23 cellular contexts compared by ENCODE assay signal in the genomic region with DNA sequence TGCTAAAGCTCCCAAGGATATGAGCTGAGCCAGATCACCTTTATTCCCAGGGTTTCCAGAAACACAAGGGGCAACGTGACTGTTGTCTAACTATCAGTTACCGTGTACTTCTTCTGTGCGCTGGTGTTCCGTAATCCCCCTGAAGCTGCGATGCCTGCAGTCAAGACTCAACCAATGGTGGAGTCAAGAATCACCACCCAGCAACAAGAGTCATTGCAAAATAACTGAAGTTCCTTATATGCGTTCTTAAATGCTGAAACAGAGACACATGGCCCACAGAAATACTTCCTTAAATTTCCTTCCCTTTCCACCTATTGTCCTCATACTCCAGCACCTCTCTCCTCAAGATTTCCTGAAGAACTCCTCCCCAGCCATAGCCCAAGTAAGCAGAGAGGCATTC.
DNase-seq lines count a peak whose midpoint lies in the region; ATAC-seq and TF ChIP-seq lines count a peak whose summit lies in the region.
"Had no signal": no experiment of that assay in that cellular context is flagged by ENCODE, and none has a peak within 500 bp of the region (broad histone marks: within the 10 kb centered on the region; RNA-seq: fewer than 3 reads in every experiment).

No MANE protein-coding gene starts in this region.

- intact Hi-C loops in upper lobe of right lung (cut with DNase I) (no loop called here), dorsolateral prefrontal cortex (cut with DNase I) (loop anchor here in 1 of 2 donors (10.0 kb wide), 1 partner anchor 72 kb away; no protein-coding TSS in a partner anchor)

- no peaks in the 10 kb centered on the region for H3K27me3 ChIP-seq in upper lobe of right lung
- H3K27me3 ChIP-seq in dorsolateral prefrontal cortex = no peaks in the 10 kb centered on the region
- H3K27me3 ChIP-seq: ascending aorta, right lobe of liver, tibial artery had no signal

- no peak overlapping the region for H3K4me3 Mint-ChIP-seq in activated naive CD8-positive, alpha-beta T cell treated with anti-CD3 and anti-CD28 coated beads, Interleukin-2, amount 50 U/mL, for 24 hours
- no peak overlapping the region for H3K4me3 Mint-ChIP-seq in activated naive CD8-positive, alpha-beta T cell treated with anti-CD3 and anti-CD28 coated beads for 36 hours
- H3K4me3 Mint-ChIP-seq in glutamatergic neuron (ENCODE audit: unreplicated experiment) = no peak overlapping the region
- H3K4me3 Mint-ChIP-seq: activated CD8-positive, alpha-beta T cell treated with anti-CD3 and anti-CD28 coated beads for 36 hours; activated naive CD4-positive, alpha-beta T cell treated with anti-CD3 and anti-CD28 coated beads for 36 hours; effector memory CD8-positive, alpha-beta T cell had no signal

- H3K9me3 Mint-ChIP-seq in activated naive CD8-positive, alpha-beta T cell treated with anti-CD3 and anti-CD28 coated beads, Interleukin-2, amount 50 U/mL, for 24 hours = no peaks in the 10 kb centered on the region
- no peaks in the 10 kb centered on the region for H3K9me3 Mint-ChIP-seq in activated naive CD8-positive, alpha-beta T cell treated with anti-CD3 and anti-CD28 coated beads for 36 hours
- H3K9me3 Mint-ChIP-seq in glutamatergic neuron (ENCODE audit: unreplicated experiment) = peaks cover 2% of the 10 kb centered on the region
- H3K9me3 Mint-ChIP-seq: activated CD8-positive, alpha-beta T cell treated with anti-CD3 and anti-CD28 coated beads for 36 hours; activated naive CD4-positive, alpha-beta T cell treated with anti-CD3 and anti-CD28 coated beads for 36 hours; effector memory CD8-positive, alpha-beta T cell had no signal

- no peaks in the 10 kb centered on the region for H3K4me1 Mint-ChIP-seq in activated naive CD8-positive, alpha-beta T cell treated with anti-CD3 and anti-CD28 coated beads, Interleukin-2, amount 50 U/mL, for 24 hours
- no peaks in the 10 kb centered on the region for H3K4me1 Mint-ChIP-seq in activated naive CD8-positive, alpha-beta T cell treated with anti-CD3 and anti-CD28 coated beads for 36 hours
- H3K4me1 Mint-ChIP-seq in glutamatergic neuron (ENCODE audit: low read depth, unreplicated experiment) = peaks cover 18% of the 10 kb centered on the region

- no peaks in the 10 kb centered on the region for H3K27me3 Mint-ChIP-seq in activated naive CD8-positive, alpha-beta T cell treated with anti-CD3 and anti-CD28 coated beads, Interleukin-2, amount 50 U/mL, for 24 hours
- H3K27me3 Mint-ChIP-seq in activated naive CD8-positive, alpha-beta T cell treated with anti-CD3 and anti-CD28 coated beads for 36 hours = peaks cover 3% of the 10 kb centered on the region
- H3K27me3 Mint-ChIP-seq in glutamatergic neuron (ENCODE audit: unreplicated experiment) = peaks cover 2% of the 10 kb centered on the region
- H3K27me3 Mint-ChIP-seq: activated CD8-positive, alpha-beta T cell treated with anti-CD3 and anti-CD28 coated beads for 36 hours had no signal

- H3K4me3 ChIP-seq in upper lobe of right lung (no peak overlapping the region), dorsolateral prefrontal cortex (no peak overlapping the region)
- H3K4me3 ChIP-seq: ascending aorta, left ventricle myocardium inferior, right lobe of liver, tibial artery had no signal

- H3K36me3 Mint-ChIP-seq in activated naive CD8-positive, alpha-beta T cell treated with anti-CD3 and anti-CD28 coated beads, Interleukin-2, amount 50 U/mL, for 24 hours (ENCODE audit: low read depth) = no peaks in the 10 kb centered on the region
- no peaks in the 10 kb centered on the region for H3K36me3 Mint-ChIP-seq in activated naive CD8-positive, alpha-beta T cell treated with anti-CD3 and anti-CD28 coated beads for 36 hours
- H3K36me3 Mint-ChIP-seq in glutamatergic neuron (ENCODE audit: unreplicated experiment) = no peaks in the 10 kb centered on the region

- ATAC-seq in activated naive CD8-positive, alpha-beta T cell treated with anti-CD3 and anti-CD28 coated beads, Interleukin-2, amount 50 U/mL, for 24 hours = no peak
- peak; percentile 56 for ATAC-seq in upper lobe of right lung
- ATAC-seq in GM19328 (IDR thresholded peaks at IDR 0.05; ENCODE audit: unreplicated experiment) = no peak
- ATAC-seq: activated CD8-positive, alpha-beta T cell treated with anti-CD3 and anti-CD28 coated beads for 36 hours; effector memory CD8-positive, alpha-beta T cell had no signal

- H3K9me3 ChIP-seq in upper lobe of right lung = no peaks in the 10 kb centered on the region
- H3K9me3 ChIP-seq: ascending aorta, left ventricle myocardium inferior, right lobe of liver, tibial artery had no signal

- no peak overlapping the region for H3K27ac ChIP-seq in upper lobe of right lung
- no peak overlapping the region for H3K27ac ChIP-seq in dorsolateral prefrontal cortex
- H3K27ac ChIP-seq: ascending aorta, left ventricle myocardium inferior, right lobe of liver, tibial artery had no signal

- H3K36me3 ChIP-seq in upper lobe of right lung = no peaks in the 10 kb centered on the region
- H3K36me3 ChIP-seq: ascending aorta, left ventricle myocardium inferior, right lobe of liver, tibial artery had no signal

- H3K4me1 ChIP-seq in upper lobe of right lung = no peaks in the 10 kb centered on the region
- H3K4me1 ChIP-seq: ascending aorta, left ventricle myocardium inferior, tibial artery had no signal

- no peak for TF ChIP-seq CTCF in glutamatergic neuron (IDR thresholded peaks at IDR 0.05; ENCODE audit: partially characterized antibody, unreplicated experiment)
- TF ChIP-seq CTCF in upper lobe of right lung (IDR thresholded peaks at IDR 0.05) = no peak
- TF ChIP-seq CTCF in dorsolateral prefrontal cortex (IDR thresholded peaks at IDR 0.05 in 54 of 56, conservative IDR thresholded peaks at IDR 0.05 in 2 of 56; ENCODE audit: low read depth in 1 of 56, partially characterized antibody in 56 of 56) = no peak

- DNase-seq in activated naive CD8-positive, alpha-beta T cell treated with anti-CD3 and anti-CD28 coated beads, Interleukin-2, amount 50 U/mL, for 24 hours = no peak
- no peak for DNase-seq in activated naive CD8-positive, alpha-beta T cell treated with anti-CD3 and anti-CD28 coated beads for 36 hours
- DNase-seq in NOMO-1 treated with dmso at 0.1 percent for 144 hours (lab: John Stamatoyannopoulos, UW; ENCODE audit: unreplicated experiment) = peak; percentile 87
- no peak for DNase-seq in glutamatergic neuron
- no peak for DNase-seq in upper lobe of right lung
- no peak for DNase-seq in dorsolateral prefrontal cortex
- no peak for DNase-seq in cerebellar cortex (ENCODE audit: low spot score)
- DNase-seq: 8988T; activated CD8-positive, alpha-beta T cell treated with anti-CD3 and anti-CD28 coated beads for 36 hours; activated naive CD4-positive, alpha-beta T cell treated with anti-CD3 and anti-CD28 coated beads for 36 hours; activated T-cell treated with anti-CD3 and anti-CD28 coated beads, Interleukin-2, amount 50 U/mL, for 1 hour; DMS 273 treated with DMSO at 0.1 percent for 48 hours; effector memory CD8-positive, alpha-beta T cell; GF-D8; left ventricle myocardium inferior; NCI-H1105; NCI-H510A treated with DMSO at 0.1 percent for 48 hours; SHP77 treated with DMSO at 0.1 percent for 48 hours; stimulated activated naive CD4-positive, alpha-beta T cell; tibial artery had no signal

- peak overlapping the region; percentile 32 for H3K27ac Mint-ChIP-seq in activated naive CD8-positive, alpha-beta T cell treated with anti-CD3 and anti-CD28 coated beads, Interleukin-2, amount 50 U/mL, for 24 hours
- H3K27ac Mint-ChIP-seq in activated naive CD8-positive, alpha-beta T cell treated with anti-CD3 and anti-CD28 coated beads for 36 hours = no peak overlapping the region
- H3K27ac Mint-ChIP-seq in glutamatergic neuron (ENCODE audit: unreplicated experiment) = peak overlapping the region; percentile 4
- H3K27ac Mint-ChIP-seq: activated CD8-positive, alpha-beta T cell treated with anti-CD3 and anti-CD28 coated beads for 36 hours; activated naive CD4-positive, alpha-beta T cell treated with anti-CD3 and anti-CD28 coated beads for 36 hours; effector memory CD8-positive, alpha-beta T cell had no signal
